Comparison of ENCODE assay signal across 8 cellular contexts in genomic region chr1:204011426-204011825, GRCh38.
"Had no signal": no experiment of that assay in that cellular context is flagged by ENCODE, and none has a peak within 500 bp of the region (broad histone marks: within the 10 kb centered on the region; RNA-seq: fewer than 3 reads in every experiment).

No MANE protein-coding gene starts in this region.

- ATAC-seq: GM12878 had no signal

- FAIRE-seq: G401.6, GM12878, GM12891, GM12892, GM18507, GM19239 had no signal

- H3K4me3 ChIP-seq: GM12878 had no signal

- DNase-seq: GDM1, GF-D8 had no signal
